15 cellular contexts compared by ENCODE assay signal in genomic region chr15:89860446-89860845, GRCh38. TPM values are rescaled to one million over a fixed set of nuclear protein-coding genes. Genes with fewer than 3 reads are reported as not detected.
"Had no signal": no experiment of that assay in that cellular context is flagged by ENCODE, and none has a peak within 500 bp of the region (broad histone marks: within the 10 kb centered on the region; RNA-seq: fewer than 3 reads in every experiment).

No MANE protein-coding gene starts in this region.

- H3K36me3 Mint-ChIP-seq: natural killer cell had no signal

- H3K4me3 Mint-ChIP-seq: activated naive CD4-positive, alpha-beta T cell treated with anti-CD3 and anti-CD28 coated beads, Interleukin-2, amount 50 U/mL, for 24 hours; natural killer cell had no signal

- H3K27me3 ChIP-seq: foreskin keratinocyte, heart left ventricle, thyroid gland had no signal

- H3K4me3 ChIP-seq: heart left ventricle, smooth muscle cell, thyroid gland had no signal

- H3K27ac Mint-ChIP-seq: activated naive CD4-positive, alpha-beta T cell treated with anti-CD3 and anti-CD28 coated beads, Interleukin-2, amount 50 U/mL, for 24 hours; activated T-helper 2 cell treated with anti-CD3 and anti-CD28 coated beads, Interferon-gamma antibody, Interleukin-2, Interleukin-4, amounts not matched to agents 10 μg/mL and 5 μg/mL and 100 μg/mL, durations not matched to agents 14 hours and 24 hours and 36 hours; natural killer cell had no signal

- H3K4me1 ChIP-seq: foreskin keratinocyte, thyroid gland had no signal

- H3K9me3 ChIP-seq: heart left ventricle, thyroid gland had no signal

- DNase-seq: activated CD8-positive, alpha-beta memory T cell treated with anti-CD3 and anti-CD28 coated beads for 24 hours; amniotic stem cell; foreskin keratinocyte; heart left ventricle; islet precursor cell; mammary epithelial cell; natural killer cell; posterior cingulate gyrus; right cardiac atrium; thyroid gland had no signal

- H3K27ac ChIP-seq: foreskin keratinocyte, heart left ventricle, thyroid gland had no signal

- H3K4me1 Mint-ChIP-seq: activated naive CD4-positive, alpha-beta T cell treated with anti-CD3 and anti-CD28 coated beads, Interleukin-2, amount 50 U/mL, for 24 hours had no signal

- H3K9me3 Mint-ChIP-seq: activated naive CD4-positive, alpha-beta T cell treated with anti-CD3 and anti-CD28 coated beads, Interleukin-2, amount 50 U/mL, for 24 hours; activated T-helper 2 cell treated with anti-CD3 and anti-CD28 coated beads, Interferon-gamma antibody, Interleukin-2, Interleukin-4, amounts not matched to agents 10 μg/mL and 5 μg/mL and 100 μg/mL, durations not matched to agents 14 hours and 24 hours and 36 hours; natural killer cell had no signal

- ATAC-seq: esophagus mucosa, foreskin keratinocyte, heart left ventricle, left lobe of liver, natural killer cell, right cardiac atrium had no signal

- H3K27me3 Mint-ChIP-seq: activated naive CD4-positive, alpha-beta T cell treated with anti-CD3 and anti-CD28 coated beads, Interleukin-2, amount 50 U/mL, for 24 hours had no signal

RNA-seq across cellular contexts. Expression of gene ARPIN, which starts 52.3 kb away (rescaled TPM):
- total RNA-seq: activated T-helper 2 cell treated with anti-CD3 and anti-CD28 coated beads, Interferon-gamma antibody, Interleukin-2, Interleukin-4, amounts not matched to agents 10 μg/mL and 5 μg/mL and 100 μg/mL, durations not matched to agents 14 hours and 24 hours and 36 hours had no signal
